Comparison of ENCODE assay signal across 19 cellular contexts in the genomic region with DNA sequence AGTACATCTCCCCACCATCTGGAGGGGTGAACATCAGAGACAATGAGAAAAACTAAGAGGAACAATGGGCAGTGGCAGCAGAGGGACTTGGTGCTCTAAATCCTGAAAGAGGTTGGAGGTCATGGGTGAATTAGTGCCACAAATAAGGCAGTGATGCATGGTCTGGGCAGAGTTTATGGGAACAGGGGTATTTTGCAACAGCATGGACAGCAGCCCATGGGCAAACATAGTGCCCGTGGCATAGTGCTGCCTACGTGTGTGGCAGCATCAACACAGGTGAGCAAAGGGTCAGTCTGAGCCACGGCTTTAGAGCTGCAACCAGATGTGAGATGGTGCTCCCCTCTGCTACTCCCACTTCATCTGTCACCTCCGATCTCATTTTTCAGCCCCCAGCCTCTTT.
"Had no signal": no experiment of that assay in that cellular context is flagged by ENCODE, and none has a peak within 500 bp of the region (broad histone marks: within the 10 kb centered on the region; RNA-seq: fewer than 3 reads in every experiment).

No MANE protein-coding gene starts in this region.

- H3K27ac Mint-ChIP-seq: type B pancreatic cell had no signal

- H3K9me3 Mint-ChIP-seq: central memory CD8-positive, alpha-beta T cell; naive B cell had no signal

- H3K9me3 ChIP-seq: thyroid gland, vagina had no signal

- H3K4me1 Mint-ChIP-seq: central memory CD8-positive, alpha-beta T cell; naive B cell had no signal

- H3K27me3 ChIP-seq: heart left ventricle, suprapubic skin, thyroid gland, vagina had no signal

- H3K4me1 ChIP-seq: vagina had no signal

- H3K36me3 ChIP-seq: heart left ventricle, suprapubic skin, thyroid gland, vagina had no signal

- H3K4me2 ChIP-seq: smooth muscle cell had no signal

- DNase-seq: cortex of kidney; dorsolateral prefrontal cortex; effector CD8-positive, alpha-beta T cell; foreskin melanocyte; heart left ventricle; hippocampal formation; left colon; mesendoderm; naive B cell; retina; stimulated activated CD4-positive, alpha-beta T cell treated with anti-CD3 and anti-CD28 coated beads, Interleukin-2, amount 100 ng/mL, for 48 hours; stimulated activated naive CD8-positive, alpha-beta T cell treated with anti-CD3 and anti-CD28 coated beads, Interleukin-15, Interleukin-2, amounts not matched to agents 100 U/mL and 50 U/mL, for 24 hours; thyroid gland had no signal

- H3K27ac ChIP-seq: dorsolateral prefrontal cortex, heart left ventricle, suprapubic skin, thyroid gland, vagina had no signal

- ATAC-seq: left colon; stimulated activated naive CD8-positive, alpha-beta T cell treated with anti-CD3 and anti-CD28 coated beads, Interleukin-15, Interleukin-2, amounts not matched to agents 100 U/mL and 50 U/mL, for 24 hours had no signal

- H3K36me3 Mint-ChIP-seq: naive B cell, type B pancreatic cell had no signal

- H3K4me3 Mint-ChIP-seq: central memory CD8-positive, alpha-beta T cell; naive B cell; type B pancreatic cell had no signal

- H3K4me3 ChIP-seq: dorsolateral prefrontal cortex, heart left ventricle, lung, smooth muscle cell, suprapubic skin, thyroid gland, vagina had no signal
